ENCODE assay signal across 36 cellular contexts in the genomic region with DNA sequence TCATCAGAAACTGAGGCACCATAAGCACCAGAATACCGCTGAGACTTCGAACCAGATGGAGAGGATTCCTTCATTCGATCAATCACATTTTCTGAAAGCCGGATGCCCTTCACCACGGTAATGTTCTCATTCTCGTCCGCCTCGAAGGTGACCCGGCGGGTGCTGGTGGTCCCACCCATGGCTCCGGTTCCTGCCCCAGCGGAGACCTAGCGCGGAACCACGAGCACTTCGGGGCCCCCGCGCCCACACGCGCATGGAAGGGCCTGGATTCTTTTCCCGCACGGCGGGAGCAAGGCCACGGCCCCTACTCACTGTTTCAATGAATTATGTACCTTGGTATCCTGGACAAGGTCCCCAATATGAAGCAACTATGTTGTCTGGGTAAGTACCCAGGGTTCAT.
"Had no signal": no experiment of that assay in that cellular context is flagged by ENCODE, and none has a peak within 500 bp of the region (broad histone marks: within the 10 kb centered on the region; RNA-seq: fewer than 3 reads in every experiment).

No MANE protein-coding gene starts in this region.

- H3K27me3 ChIP-seq: ascending aorta, cardiac muscle cell had no signal

- H3K4me1 ChIP-seq: ascending aorta had no signal

- H3K4me3 ChIP-seq: ascending aorta, cardiac muscle cell had no signal

- H3K27ac Mint-ChIP-seq: activated B cell treated with CpG ODN at 0.5 μM for 24 hours; activated CD4-positive, alpha-beta memory T cell treated with anti-CD3 and anti-CD28 coated beads for 36 hours; activated CD4-positive, alpha-beta T cell treated with anti-CD3 and anti-CD28 coated beads, Interleukin-2, amount 10 ng/mL, durations not matched to agents 24 days and 14 days; activated CD8-positive, alpha-beta T cell treated with anti-CD3 and anti-CD28 coated beads for 36 hours; activated naive CD4-positive, alpha-beta T cell treated with anti-CD3 and anti-CD28 coated beads for 36 hours; activated naive CD4-positive, alpha-beta T cell treated with anti-CD3 and anti-CD28 coated beads, Interleukin-2, amount 50 U/mL, for 24 hours; activated naive CD8-positive, alpha-beta T cell; activated naive CD8-positive, alpha-beta T cell treated with anti-CD3 and anti-CD28 coated beads, Interleukin-2, amount 10 ng/mL, durations not matched to agents 7 days and 5 days; activated naive CD8-positive, alpha-beta T cell treated with anti-CD3 and anti-CD28 coated beads, Interleukin-2, amount 50 U/mL, for 24 hours; activated T-cell treated with anti-CD3 and anti-CD28 coated beads, Interleukin-2, amount 50 U/mL, for 72 hours; activated T-helper 1 cell treated with anti-CD3 and anti-CD28 coated beads, Interleukin-12 subunit alpha, Interleukin-12 subunit beta, Interleukin-2, Interleukin-4 antibody, amounts not matched to agents 30 ng/mL and 10 ng/mL and 1 ng/mL, durations not matched to agents 14 hours and 24 hours and 36 hours; activated T-helper 17 cell treated with anti-CD3 and anti-CD28 coated beads, Interleukin-2, amount 50 U/mL, for 72 hours; brain; T-helper 1 cell treated with Interleukin-12 subunit alpha and Interleukin-12 subunit beta and Interleukin-4 antibody, amounts not matched to agents 30 μg/mL and 1 μg/mL, for 36 hours; T-helper 2 cell treated with Interferon-gamma antibody and Interleukin-4, amounts not matched to agents 5 μg/mL and 100 μg/mL, for 36 hours had no signal

- H3K9me3 Mint-ChIP-seq: activated B cell treated with CpG ODN at 0.5 μM for 24 hours; activated CD4-positive, alpha-beta memory T cell treated with anti-CD3 and anti-CD28 coated beads for 36 hours; activated CD4-positive, alpha-beta T cell treated with anti-CD3 and anti-CD28 coated beads, Interleukin-2, amount 10 ng/mL, durations not matched to agents 24 days and 14 days; activated CD8-positive, alpha-beta T cell treated with anti-CD3 and anti-CD28 coated beads for 36 hours; activated naive CD4-positive, alpha-beta T cell treated with anti-CD3 and anti-CD28 coated beads for 36 hours; activated naive CD4-positive, alpha-beta T cell treated with anti-CD3 and anti-CD28 coated beads, Interleukin-2, amount 50 U/mL, for 24 hours; activated naive CD8-positive, alpha-beta T cell treated with anti-CD3 and anti-CD28 coated beads, Interleukin-2, amount 10 ng/mL, durations not matched to agents 7 days and 5 days; activated naive CD8-positive, alpha-beta T cell treated with anti-CD3 and anti-CD28 coated beads, Interleukin-2, amount 50 U/mL, for 24 hours; activated T-cell treated with anti-CD3 and anti-CD28 coated beads, Interleukin-2, amount 50 U/mL, for 4 hours; activated T-cell treated with anti-CD3 and anti-CD28 coated beads, Interleukin-2, amount 50 U/mL, for 72 hours; activated T-helper 1 cell treated with anti-CD3 and anti-CD28 coated beads, Interleukin-12 subunit alpha, Interleukin-12 subunit beta, Interleukin-2, Interleukin-4 antibody, amounts not matched to agents 30 ng/mL and 10 ng/mL and 1 ng/mL, durations not matched to agents 14 hours and 24 hours and 36 hours; activated T-helper 17 cell treated with anti-CD3 and anti-CD28 coated beads, Interleukin-2, amount 50 U/mL, for 72 hours; brain; T-helper 1 cell treated with Interleukin-12 subunit alpha and Interleukin-12 subunit beta and Interleukin-4 antibody, amounts not matched to agents 30 μg/mL and 1 μg/mL, for 36 hours; T-helper 2 cell treated with Interferon-gamma antibody and Interleukin-4, amounts not matched to agents 5 μg/mL and 100 μg/mL, for 36 hours had no signal

- H3K27ac ChIP-seq: ascending aorta, cardiac muscle cell, VCaP had no signal

- ATAC-seq: activated CD8-positive, alpha-beta T cell treated with anti-CD3 and anti-CD28 coated beads for 36 hours; activated naive CD8-positive, alpha-beta T cell treated with anti-CD3 and anti-CD28 coated beads, Interleukin-2, amount 50 U/mL, for 24 hours; activated T-cell treated with anti-CD3 and anti-CD28 coated beads, Interleukin-2, amount 50 U/mL, for 4 hours; activated T-cell treated with anti-CD3 and anti-CD28 coated beads, Interleukin-2, amount 50 U/mL, for 72 hours; activated T-helper 17 cell treated with anti-CD3 and anti-CD28 coated beads, Interleukin-2, amount 50 U/mL, for 72 hours had no signal

- H3K9me3 ChIP-seq: ascending aorta had no signal

- DNase-seq: activated B cell treated with CpG ODN at 0.5 μM for 24 hours; activated CD4-positive, alpha-beta memory T cell treated with anti-CD3 and anti-CD28 coated beads for 36 hours; activated CD4-positive, alpha-beta T cell treated with anti-CD3 and anti-CD28 coated beads for 4 hours; activated CD4-positive, alpha-beta T cell treated with anti-CD3 and anti-CD28 coated beads, Interleukin-2, amount 10 ng/mL, durations not matched to agents 24 days and 14 days; activated CD4-positive, alpha-beta T cell treated with anti-CD3 and anti-CD28 coated beads, Interleukin-2, amount 50 U/mL, for 1 hour; activated CD4-positive, alpha-beta T cell treated with anti-CD3 and anti-CD28 coated beads, Interleukin-2, amount 50 U/mL, for 4 hours; activated CD4-positive, CD25-positive, alpha-beta regulatory T cell treated with anti-CD3 and anti-CD28 coated beads, Interleukin-2, amount 50 U/mL, for 72 hours; activated CD8-positive, alpha-beta memory T cell treated with anti-CD3 and anti-CD28 coated beads, Interleukin-2, amount 50 U/mL, for 4 hours; activated CD8-positive, alpha-beta T cell treated with anti-CD3 and anti-CD28 coated beads for 36 hours; activated effector memory CD4-positive, alpha-beta T cell treated with anti-CD3 and anti-CD28 coated beads, Interleukin-2, amount 50 U/mL, for 16 hours; activated gamma-delta T cell treated with Interleukin-2 at 50 U/mL for 16 hours; activated naive CD4-positive, alpha-beta T cell; activated naive CD4-positive, alpha-beta T cell treated with anti-CD3 and anti-CD28 coated beads for 36 hours; activated naive CD8-positive, alpha-beta T cell treated with anti-CD3 and anti-CD28 coated beads, Interleukin-2, amount 10 ng/mL, durations not matched to agents 7 days and 5 days; activated naive CD8-positive, alpha-beta T cell treated with anti-CD3 and anti-CD28 coated beads, Interleukin-2, amount 50 U/mL, for 24 hours; activated T-cell treated with anti-CD3 and anti-CD28 coated beads for 4 hours; activated T-cell treated with anti-CD3 and anti-CD28 coated beads, Interleukin-2, amount 50 U/mL, for 1 hour; activated T-cell treated with anti-CD3 and anti-CD28 coated beads, Interleukin-2, amount 50 U/mL, for 4 hours; activated T-cell treated with anti-CD3 and anti-CD28 coated beads, Interleukin-2, amount 50 U/mL, for 72 hours; amygdala; central memory CD4-positive, alpha-beta T cell; T-helper 1 cell; T-helper 2 cell; T-helper 9 cell had no signal

- H3K36me3 Mint-ChIP-seq: activated CD4-positive, alpha-beta memory T cell treated with anti-CD3 and anti-CD28 coated beads for 36 hours; activated naive CD4-positive, alpha-beta T cell treated with anti-CD3 and anti-CD28 coated beads, Interleukin-2, amount 50 U/mL, for 24 hours; activated naive CD8-positive, alpha-beta T cell; activated naive CD8-positive, alpha-beta T cell treated with anti-CD3 and anti-CD28 coated beads, Interleukin-2, amount 10 ng/mL, durations not matched to agents 7 days and 5 days; brain had no signal

- H3K36me3 ChIP-seq: ascending aorta, cardiac muscle cell had no signal

- H3K4me3 Mint-ChIP-seq: activated B cell treated with CpG ODN at 0.5 μM for 24 hours; activated CD4-positive, alpha-beta memory T cell treated with anti-CD3 and anti-CD28 coated beads for 36 hours; activated CD4-positive, alpha-beta T cell treated with anti-CD3 and anti-CD28 coated beads, Interleukin-2, amount 10 ng/mL, durations not matched to agents 24 days and 14 days; activated CD8-positive, alpha-beta T cell treated with anti-CD3 and anti-CD28 coated beads for 36 hours; activated naive CD4-positive, alpha-beta T cell treated with anti-CD3 and anti-CD28 coated beads for 36 hours; activated naive CD4-positive, alpha-beta T cell treated with anti-CD3 and anti-CD28 coated beads, Interleukin-2, amount 50 U/mL, for 24 hours; activated naive CD8-positive, alpha-beta T cell; activated naive CD8-positive, alpha-beta T cell treated with anti-CD3 and anti-CD28 coated beads, Interleukin-2, amount 10 ng/mL, durations not matched to agents 7 days and 5 days; activated naive CD8-positive, alpha-beta T cell treated with anti-CD3 and anti-CD28 coated beads, Interleukin-2, amount 50 U/mL, for 24 hours; activated T-cell treated with anti-CD3 and anti-CD28 coated beads, Interleukin-2, amount 50 U/mL, for 4 hours; activated T-cell treated with anti-CD3 and anti-CD28 coated beads, Interleukin-2, amount 50 U/mL, for 72 hours; activated T-helper 1 cell treated with anti-CD3 and anti-CD28 coated beads, Interleukin-12 subunit alpha, Interleukin-12 subunit beta, Interleukin-2, Interleukin-4 antibody, amounts not matched to agents 30 ng/mL and 10 ng/mL and 1 ng/mL, durations not matched to agents 14 hours and 24 hours and 36 hours; activated T-helper 17 cell treated with anti-CD3 and anti-CD28 coated beads, Interleukin-2, amount 50 U/mL, for 72 hours; brain; T-helper 1 cell treated with Interleukin-12 subunit alpha and Interleukin-12 subunit beta and Interleukin-4 antibody, amounts not matched to agents 30 μg/mL and 1 μg/mL, for 36 hours; T-helper 2 cell treated with Interferon-gamma antibody and Interleukin-4, amounts not matched to agents 5 μg/mL and 100 μg/mL, for 36 hours had no signal

- H3K27me3 Mint-ChIP-seq: activated B cell treated with CpG ODN at 0.5 μM for 24 hours; activated CD4-positive, alpha-beta memory T cell treated with anti-CD3 and anti-CD28 coated beads for 36 hours; activated CD4-positive, alpha-beta T cell treated with anti-CD3 and anti-CD28 coated beads, Interleukin-2, amount 10 ng/mL, durations not matched to agents 24 days and 14 days; activated CD8-positive, alpha-beta T cell treated with anti-CD3 and anti-CD28 coated beads for 36 hours; activated naive CD4-positive, alpha-beta T cell treated with anti-CD3 and anti-CD28 coated beads, Interleukin-2, amount 50 U/mL, for 24 hours; activated naive CD8-positive, alpha-beta T cell; activated naive CD8-positive, alpha-beta T cell treated with anti-CD3 and anti-CD28 coated beads, Interleukin-2, amount 50 U/mL, for 24 hours; activated T-helper 17 cell treated with anti-CD3 and anti-CD28 coated beads, Interleukin-2, amount 50 U/mL, for 72 hours had no signal

- FAIRE-seq: bronchial epithelial cell, TTC549 had no signal
